ENCODE assay signal across 8 cellular contexts in genomic region chr19:46009530-46010510, GRCh38. TPM values are rescaled to one million over a fixed set of nuclear protein-coding genes. Genes with fewer than 3 reads are reported as not detected.
DNase-seq lines count a peak whose midpoint lies in the region; ATAC-seq and TF ChIP-seq lines count a peak whose summit lies in the region.

No MANE protein-coding gene starts in this region.

- intact Hi-C loops in CD4-positive, alpha-beta T cell (cut with DNase I, micrococcal nuclease) = loop anchor here in 1 of 2 experiments (10.0 kb wide), 1 partner anchor 235 kb away; no protein-coding TSS in a partner anchor
- intact Hi-C loops in OCI-LY7 (cut with micrococcal nuclease; ENCODE audit: unreplicated experiment) = no loop called here

- H3K4me3 ChIP-seq in OCI-LY7 (ENCODE audit: low read depth, low read length, poor library complexity, severe bottlenecking) (no peak overlapping the region), fibroblast of mammary gland (ENCODE audit: control insufficient read depth, low read depth, low read length) (no peak overlapping the region), neural progenitor cell (no peak overlapping the region), thoracic aorta (no peak overlapping the region)

- H3K4me1 ChIP-seq in OCI-LY7 (ENCODE audit: insufficient read depth, low read length, poor library complexity, severe bottlenecking) (peaks cover 13% of the 10 kb centered on the region), neural progenitor cell (no peaks in the 10 kb centered on the region), thoracic aorta (ENCODE audit: control insufficient read depth in 1 of 2, low read depth in 2 of 2) (peaks cover 3 to 4% of the 10 kb centered on the region in 2 donors)

- H3K27ac Mint-ChIP-seq in CD4-positive, alpha-beta T cell = no peak overlapping the region
- H3K27ac Mint-ChIP-seq in neural progenitor cell = no peak overlapping the region

- peaks cover 48% of the 10 kb centered on the region for H3K36me3 Mint-ChIP-seq in CD4-positive, alpha-beta T cell (ENCODE audit: low read depth)
- peaks cover 5% of the 10 kb centered on the region for H3K36me3 Mint-ChIP-seq in neural progenitor cell

- no peaks in the 10 kb centered on the region for H3K9me2 ChIP-seq in OCI-LY7 (ENCODE audit: insufficient read depth, low read length)

- DNase-seq in CD4-positive, alpha-beta T cell = peak; percentile 41 to 75 (median 58)
- DNase-seq in HS-27A (ENCODE audit: low read depth) = peak; percentile 43
- DNase-seq in OCI-LY7 (ENCODE audit: low spot score) = peak; percentile 63
- DNase-seq in activated T-cell treated with anti-CD3 and anti-CD28 coated beads, Interleukin-2, amount 50 U/mL, for 1 hour = peak; percentile 72
- DNase-seq in fibroblast of mammary gland (ENCODE audit: low read depth) = peak; percentile 66
- DNase-seq in neural progenitor cell (ENCODE audit: low spot score) = peak; percentile 79
- no peak for DNase-seq in thoracic aorta (ENCODE audit: low spot score)

- POLR2A ChIA-PET in CD4-positive, alpha-beta T cell (lab: Charles Lee) = no interaction called here
- POLR2A ChIA-PET in OCI-LY7 (lab: Charles Lee) = no interaction called here

- H3K9ac ChIP-seq in neural progenitor cell = no peak overlapping the region

- CTCF ChIA-PET in CD4-positive, alpha-beta T cell (lab: Charles Lee) = interaction anchor here (1.2 kb wide), 1 partner anchor 17 kb away, joined by 4 read pairs; no protein-coding TSS in a partner anchor
- CTCF ChIA-PET in OCI-LY7 (lab: Charles Lee; ENCODE audit: unreplicated experiment) = no interaction called here

- H3K9me3 Mint-ChIP-seq in CD4-positive, alpha-beta T cell = no peaks in the 10 kb centered on the region
- no peaks in the 10 kb centered on the region for H3K9me3 Mint-ChIP-seq in neural progenitor cell

- BruUV-seq in OCI-LY7 (replicated peaks; lab: Mats Ljungman, UMichigan) = no TSS peak

- H4K20me1 ChIP-seq in OCI-LY7 (ENCODE audit: insufficient read depth, low read length) (no peaks in the 10 kb centered on the region), neural progenitor cell (ENCODE audit: low read depth) (peaks cover 13% of the 10 kb centered on the region)

- H3K36me3 ChIP-seq in OCI-LY7 (ENCODE audit: insufficient read depth, low read length) (peaks cover 4% of the 10 kb centered on the region; the same call in 1 of the 2 replicates), neural progenitor cell (no peaks in the 10 kb centered on the region), thoracic aorta (peaks cover 4% of the 10 kb centered on the region)

- no peaks in the 10 kb centered on the region for H3K79me2 ChIP-seq in OCI-LY7 (ENCODE audit: insufficient read depth, low read depth, low read length)
- no peaks in the 10 kb centered on the region for H3K79me2 ChIP-seq in neural progenitor cell (ENCODE audit: low read depth)

- H3K4me3 Mint-ChIP-seq in CD4-positive, alpha-beta T cell = no peak overlapping the region
- peak overlapping the region; percentile 56 for H3K4me3 Mint-ChIP-seq in neural progenitor cell

- H3K4me2 ChIP-seq in OCI-LY7 (ENCODE audit: low read length) = no peak overlapping the region
- no peak overlapping the region for H3K4me2 ChIP-seq in neural progenitor cell

- peak; percentile 71 for ATAC-seq in CD4-positive, alpha-beta T cell (ENCODE audit: poor library complexity)
- no peak for ATAC-seq in thoracic aorta (ENCODE audit: insufficient number of reproducible peaks, low FRiP score, low read depth)
- no peak for ATAC-seq in HG03565 (IDR thresholded peaks at IDR 0.05; ENCODE audit: unreplicated experiment)

- peak; percentile 83 for TF ChIP-seq CTCF in CD4-positive, alpha-beta T cell (IDR thresholded peaks at IDR 0.05)
- TF ChIP-seq CTCF in OCI-LY7 (conservative IDR thresholded peaks at IDR 0.05; ENCODE audit: low read length) = peak; percentile 93
- peak; percentile 68 for TF ChIP-seq CTCF in fibroblast of mammary gland (conservative IDR thresholded peaks at IDR 0.05; ENCODE audit: control insufficient read depth, insufficient read depth, low read depth, low read length)
- TF ChIP-seq CTCF in neural progenitor cell (IDR thresholded peaks at IDR 0.05) = peak; percentile 86
- TF ChIP-seq CTCF in thoracic aorta (IDR thresholded peaks at IDR 0.05) = peak; percentile 88

- no peaks in the 10 kb centered on the region for H3K9me3 ChIP-seq in CD4-positive, alpha-beta T cell (ENCODE audit: control insufficient read depth, low read length)
- no peaks in the 10 kb centered on the region for H3K9me3 ChIP-seq in OCI-LY7 (ENCODE audit: low read length)
- no peaks in the 10 kb centered on the region for H3K9me3 ChIP-seq in neural progenitor cell (ENCODE audit: low read depth)
- H3K9me3 ChIP-seq in thoracic aorta = no peaks in the 10 kb centered on the region

- H3F3A ChIP-seq in neural progenitor cell (ENCODE audit: low read depth) = peaks cover 13% of the 10 kb centered on the region

- H3K27me3 Mint-ChIP-seq in CD4-positive, alpha-beta T cell = peaks cover 14% of the 10 kb centered on the region
- H3K27me3 Mint-ChIP-seq in neural progenitor cell (ENCODE audit: insufficient read depth, low read depth) = peaks cover 11% of the 10 kb centered on the region

- no peak overlapping the region for H3K27ac ChIP-seq in CD4-positive, alpha-beta T cell (ENCODE audit: low read depth, low read length)
- no peak overlapping the region for H3K27ac ChIP-seq in OCI-LY7 (ENCODE audit: low read depth, low read length, poor library complexity, severe bottlenecking)
- no peak overlapping the region for H3K27ac ChIP-seq in neural progenitor cell
- no peak overlapping the region for H3K27ac ChIP-seq in thoracic aorta

- peaks cover 6% of the 10 kb centered on the region for H3K4me1 Mint-ChIP-seq in CD4-positive, alpha-beta T cell (ENCODE audit: low read depth)
- peaks cover 23% of the 10 kb centered on the region for H3K4me1 Mint-ChIP-seq in neural progenitor cell

- H2AFZ ChIP-seq in OCI-LY7 (ENCODE audit: low read length) = no peak overlapping the region
- peak overlapping the region; percentile 50 for H2AFZ ChIP-seq in neural progenitor cell (replicated peaks)

- peaks cover 5% of the 10 kb centered on the region for H3K27me3 ChIP-seq in CD4-positive, alpha-beta T cell (ENCODE audit: control insufficient read depth, insufficient read depth, low read length)
- H3K27me3 ChIP-seq in neural progenitor cell = peaks cover 19% of the 10 kb centered on the region
- peaks cover 7% of the 10 kb centered on the region for H3K27me3 ChIP-seq in thoracic aorta (replicated peaks; ENCODE audit: insufficient read depth)

RNA-seq across cellular contexts. Expression of gene PGLYRP1, which starts 13.0 kb away (rescaled TPM):
- not detected for total RNA-seq in CD4-positive, alpha-beta T cell
- not detected in 2 replicates for total RNA-seq in OCI-LY7 (2014; rRNA removed; shearing (Covaris generic))
- not detected in 2 replicates for total RNA-seq in OCI-LY7 (2022)
- total RNA-seq in neural progenitor cell (ENCODE audit: low replicate concordance) = not detected in 2 replicates
- total RNA-seq in thoracic aorta = not detected

RNA-seq across cellular contexts. Expression of gene CCDC61, which starts 14.6 kb away (rescaled TPM):
- 1 to 10 TPM; 4.9 to 6.6 TPM for total RNA-seq in CD4-positive, alpha-beta T cell
- total RNA-seq in OCI-LY7 (2014; rRNA removed; shearing (Covaris generic)) = 14.2 and 15.3 TPM in 2 replicates
- total RNA-seq in OCI-LY7 (2022) (20.1 and 23.0 TPM in 2 replicates), neural progenitor cell (ENCODE audit: low replicate concordance) (5.7 and 11.6 TPM in 2 replicates), thoracic aorta (10 to 100 TPM; 14.7 to 16.9 TPM)

RNA-seq across cellular contexts. Expression of gene IGFL4, which starts 31.0 kb away (rescaled TPM):
- total RNA-seq in CD4-positive, alpha-beta T cell = not detected
- not detected in 2 replicates for total RNA-seq in OCI-LY7 (2014; rRNA removed; shearing (Covaris generic))
- total RNA-seq in OCI-LY7 (2022) (not detected in 2 replicates), neural progenitor cell (ENCODE audit: low replicate concordance) (0.15 and 0.21 TPM in 2 replicates), thoracic aorta (not detected)

RNA-seq across cellular contexts. Expression of gene NOVA2, which starts 36.2 kb away (rescaled TPM):
- not detected for total RNA-seq in CD4-positive, alpha-beta T cell
- not detected in 2 replicates for total RNA-seq in OCI-LY7 (2014; rRNA removed; shearing (Covaris generic))
- total RNA-seq in OCI-LY7 (2022) = 0.19 and 0.30 TPM in 2 replicates
- 3.9 and 6.7 TPM in 2 replicates for total RNA-seq in neural progenitor cell (ENCODE audit: low replicate concordance)
- total RNA-seq in thoracic aorta = 1 to 10 TPM; 2.6 to 6.4 TPM
